ENCODE assay signal across 8 cellular contexts in genomic region chr18:31042391-31043181, GRCh38. TPM values are rescaled to one million over a fixed set of nuclear protein-coding genes. Genes with fewer than 3 reads are reported as not detected.
A peak's percentile ranks its signal among the peaks of the same experiment; 100 is the strongest.
DNase-seq lines count a peak whose midpoint lies in the region; ATAC-seq and TF ChIP-seq lines count a peak whose summit lies in the region.

TSS of gene DSC3 (minus strand) at chr18:31042742. CDS start at chr18:31042660, 82 bp downstream.

- no peaks in the 10 kb centered on the region for H4K20me1 ChIP-seq in H9 (ENCODE audit: control insufficient read depth, insufficient read depth, insufficient read length)

- no peak within 1 kb of the TSS for H2AFZ ChIP-seq in H9 (ENCODE audit: low read length)

- H3K9me3 ChIP-seq in H9 (ENCODE audit: control insufficient read depth, low read depth, low read length) (no peaks in the 10 kb centered on the region), psoas muscle (no peaks in the 10 kb centered on the region)

- H3K23me2 ChIP-seq in H9 (ENCODE audit: insufficient read length, low read depth, low read length, poor library complexity, severe bottlenecking), result peaks cover 23% of the 10 kb centered on the region

- H3K14ac ChIP-seq in H9 (ENCODE audit: insufficient read depth, low read length), result peak within 1 kb of the TSS; percentile 66

- WGBS in H9 (ENCODE audit: extremely low coverage, insufficient read length, low lambda C conversion rate), result no CpG with 5 or more reads among the region's 74 CpGs
- WGBS in psoas muscle, 3 donors, result 1 to 3% (median 2%) methylated on average over 62 to 74 of the region's 74 CpGs

- peaks cover 0 to 2% of the 10 kb centered on the region in 2 experiments; a peak in 2 of 5 replicates for H3K9me3 Mint-ChIP-seq in H9
- peaks cover 49% of the 10 kb centered on the region for H3K9me3 Mint-ChIP-seq in HFFc6

- H3K4me3 Mint-ChIP-seq in H9 (peak within 1 kb of the TSS; percentile 76 to 97), HFFc6 (no peak within 1 kb of the TSS)

- TF ChIP-seq CTCF in H9 (conservative IDR thresholded peaks at IDR 0.05) (0 out of 3 replicates have a peak, but pooled peaks have one; percentile 16), psoas muscle (IDR thresholded peaks at IDR 0.05) (no peak), HFFc6 (IDR thresholded peaks at IDR 0.05) (no peak)

- H3K27ac ChIP-seq in H9 (ENCODE audit: insufficient read length, low read depth, low read length) (no peak within 1 kb of the TSS), psoas muscle (no peak within 1 kb of the TSS)

- no peaks in the 10 kb centered on the region for H3K36me3 ChIP-seq in psoas muscle (ENCODE audit: insufficient read depth in 1 of 2, low read depth in 1 of 2)

- H3T11ph ChIP-seq in H9 (ENCODE audit: low read length), result no peak within 1 kb of the TSS

- no peak within 1 kb of the TSS; a peak in 1 of 7 replicates for H3K27ac Mint-ChIP-seq in H9
- H3K27ac Mint-ChIP-seq in HFFc6, result no peak within 1 kb of the TSS

- DNase-seq in H9 (peak; percentile 66), T1000 (lab: John Stamatoyannopoulos, UW) (peak; percentile 31), left cardiac atrium (peak; percentile 29), psoas muscle (peak; percentile 13 to 49), NCI-H2171 (lab: John Stamatoyannopoulos, UW) (no peak), nucleus accumbens (lab: John Stamatoyannopoulos, UW) (no peak), HFFc6 (no peak)

- intact Hi-C loops in left cardiac atrium (cut with DNase I), result no loop called here
- intact Hi-C loops in psoas muscle (cut with DNase I), result no loop called here

- no peak within 1 kb of the TSS for H3K4ac ChIP-seq in H9 (ENCODE audit: low read depth, low read length)

- H3K79me2 ChIP-seq in H9 (ENCODE audit: insufficient read depth, low read length), result no peaks in the 10 kb centered on the region

- H2BK5ac ChIP-seq in H9 (ENCODE audit: insufficient read length, low read length), result no peak within 1 kb of the TSS

- no peak within 1 kb of the TSS for H4K5ac ChIP-seq in H9 (ENCODE audit: insufficient read length, low read depth, low read length)

- H2BK12ac ChIP-seq in H9 (ENCODE audit: insufficient read length, low read depth, low read length), result peak within 1 kb of the TSS; percentile 31

- peak within 1 kb of the TSS; percentile 97 for H3K4me2 ChIP-seq in H9 (ENCODE audit: insufficient read depth, insufficient read length, low read length)

- H3K36me3 Mint-ChIP-seq in H9 (ENCODE audit: insufficient read depth in 1 of 3, low read depth in 3 of 3) (no peaks in the 10 kb centered on the region; a peak in 1 of 7 replicates), HFFc6 (ENCODE audit: low read depth) (0 out of 2 replicates have a peak, but pooled peaks cover 5% of the 10 kb centered on the region)

- H2BK20ac ChIP-seq in H9 (ENCODE audit: low read depth, low read length, poor library complexity, severe bottlenecking), result no peak within 1 kb of the TSS

- H3K27me3 Mint-ChIP-seq in H9 (ENCODE audit: low read depth), result peaks cover 87% of the 10 kb centered on the region
- H3K27me3 Mint-ChIP-seq in HFFc6 (ENCODE audit: insufficient read depth), result no peaks in the 10 kb centered on the region

- H3K4me1 Mint-ChIP-seq in H9 (peaks cover 25 to 28% of the 10 kb centered on the region in 2 experiments), HFFc6 (ENCODE audit: low read depth) (no peaks in the 10 kb centered on the region)

- H3K23ac ChIP-seq in H9 (ENCODE audit: insufficient read length, low read depth, low read length), result no peak within 1 kb of the TSS

- no peak within 1 kb of the TSS for H2BK120ac ChIP-seq in H9 (ENCODE audit: low read depth, low read length, poor library complexity, severe bottlenecking)

- no peak within 1 kb of the TSS for H2AK5ac ChIP-seq in H9 (ENCODE audit: insufficient read length, low read length)

- no peaks in the 10 kb centered on the region for H3K79me1 ChIP-seq in H9 (ENCODE audit: insufficient read depth, low read depth, low read length, poor library complexity, severe bottlenecking)

- peak within 1 kb of the TSS; percentile 75 for H3K18ac ChIP-seq in H9 (ENCODE audit: insufficient read length, low read depth, low read length)

- no peak within 1 kb of the TSS for H3K56ac ChIP-seq in H9 (ENCODE audit: insufficient read length, low read depth, low read length)

- H3K4me1 ChIP-seq in H9 (ENCODE audit: insufficient read depth, low read length) (peaks cover 3% of the 10 kb centered on the region; the same call in 1 of the 2 replicates), psoas muscle (no peaks in the 10 kb centered on the region)

- H4K8ac ChIP-seq in H9 (replicated peaks; ENCODE audit: insufficient read length, low read depth, low read length), result no peak within 1 kb of the TSS

- H3K4me3 ChIP-seq in psoas muscle, result peak within 1 kb of the TSS; percentile 35

- H4K91ac ChIP-seq in H9 (ENCODE audit: insufficient read length, low read depth, low read length), result no peak within 1 kb of the TSS

- no peak within 1 kb of the TSS for H2BK15ac ChIP-seq in H9 (ENCODE audit: low read depth, low read length)

- H3K9ac ChIP-seq in H9 (ENCODE audit: extremely low read depth, insufficient read length, low read length), result peak within 1 kb of the TSS; percentile 73

- peak; percentile 67 to 83 for ATAC-seq in left cardiac atrium
- ATAC-seq in psoas muscle, result no peak
- no peak for ATAC-seq in GM18907 (IDR thresholded peaks at IDR 0.05; ENCODE audit: unreplicated experiment)

- H3K27me3 ChIP-seq in H9 (ENCODE audit: insufficient read depth, low read length), result peaks cover 37% of the 10 kb centered on the region
- peaks cover 0 to 51% (median 23%) of the 10 kb centered on the region in 3 donors for H3K27me3 ChIP-seq in psoas muscle (ENCODE audit: insufficient read depth in 3 of 3, low read length in 2 of 3)

RNA-seq across cellular contexts. Expression of gene DSC3, which starts in this region (rescaled TPM):
- 0.35 and 0.61 TPM in 2 replicates for total RNA-seq in H9 (2021)
- 1 to 10 TPM in 1 of 2 donors, under 1 TPM in 1; 0.86 to 1.0 TPM for total RNA-seq in left cardiac atrium
- under 1 TPM in 2 of 4 donors, not detected in 2; 0.06 to 0.10 TPM for total RNA-seq in psoas muscle
- under 1 TPM; under 0.01 to 0.06 (median 0.01) TPM for polyA plus RNA-seq in psoas muscle
- not detected for total RNA-seq in HFFc6 (2021; fragmentation: NEBNext Ultra II Directional; extraction: Animal tissue kit (Norgen Biotek cat#: 25700))

Comparison
In these comparisons a context has a peak if more than half of its experiments do, and no peak if none do; other contexts are left out.
1. Peak in DNase-seq, H3K9ac ChIP-seq and H3K4me2 ChIP-seq in H9; RNA of the gene not detected or under 1 TPM.
2. Peak in DNase-seq and H3K4me3 ChIP-seq in psoas muscle; RNA of the gene not detected or under 1 TPM.
3. DNase-seq: peak in T1000 (single experiment) and left cardiac atrium (single experiment); none in NCI-H2171 (single experiment), nucleus accumbens (0 of 56) and HFFc6 (single experiment).
4. ATAC-seq: peak in left cardiac atrium (2 of 2); none in psoas muscle (0 of 4) and GM18907 (single experiment).